ENCODE assay signal across 23 cellular contexts in genomic region chr3:116966649-116967048, GRCh38.
"Had no signal": no experiment of that assay in that cellular context is flagged by ENCODE, and none has a peak within 500 bp of the region (broad histone marks: within the 10 kb centered on the region; RNA-seq: fewer than 3 reads in every experiment).

No MANE protein-coding gene starts in this region.

- ATAC-seq: left colon; left lung; lower lobe of right lung; mucosa of descending colon; naive thymus-derived CD4-positive, alpha-beta T cell; natural killer cell treated with Interleukin-12 subunit alpha and Interleukin-12 subunit beta and Interleukin-15 and Interleukin-18, amount 100 ng/mL, for 72 hours; right lobe of liver; stimulated activated memory B cell treated with anti-CD40 and anti-IgM and Interleukin-4, amounts not matched to agents 10 μg/mL and 1 μg/mL and 100 μg/mL, for 72 hours; stimulated activated naive CD8-positive, alpha-beta T cell treated with anti-CD3 and anti-CD28 coated beads, Interleukin-15, amount 100 ng/mL, for 72 hours had no signal

- DNase-seq: hypothalamus; immature natural killer cell; left colon; left lung; lower lobe of right lung; midbrain; mucosa of descending colon; naive thymus-derived CD4-positive, alpha-beta T cell; ovary; right lobe of liver; stimulated activated CD4-positive, alpha-beta T cell treated with anti-CD3 and anti-CD28 coated beads, Interleukin-1b, Interleukin-23, amount 100 ng/mL, for 48 hours; stimulated activated CD4-positive, alpha-beta T cell treated with anti-CD3 and anti-CD28 coated beads, Interleukin-2, amount 100 ng/mL, for 48 hours; stimulated activated CD4-positive, alpha-beta T cell treated with anti-CD3 and anti-CD28 coated beads, Interleukin-4, amount 100 ng/mL, for 4 hours; stimulated activated CD8-positive, alpha-beta memory T cell treated with anti-CD3 and anti-CD28 coated beads, Interleukin-4, amount 100 ng/mL, for 48 hours; stimulated activated naive CD4-positive, alpha-beta T cell treated with Interleukin-2 at 50 U/mL for 16 hours; stimulated activated naive CD8-positive, alpha-beta T cell treated with anti-CD3 and anti-CD28 coated beads, Interleukin-15, amount 100 ng/mL, for 72 hours; substantia nigra; uterus had no signal

- H3K27me3 ChIP-seq: left lung, ovary, right atrium auricular region, right lobe of liver, tibial nerve, uterus had no signal

- H3K27ac ChIP-seq: left lung, lower lobe of right lung, ovary, right atrium auricular region, right lobe of liver, tibial nerve, uterus had no signal

- H3K4me1 ChIP-seq: left lung, lower lobe of right lung, right atrium auricular region, right lobe of liver, tibial nerve, uterus had no signal

- H3K36me3 ChIP-seq: left lung, lower lobe of right lung, ovary, right atrium auricular region, right lobe of liver, tibial nerve, uterus had no signal

- H3K4me3 ChIP-seq: left lung, lower lobe of right lung, mucosa of descending colon, ovary, right atrium auricular region, right lobe of liver, smooth muscle cell, tibial nerve, uterus had no signal

- H3K9me3 ChIP-seq: left lung, lower lobe of right lung, mucosa of descending colon, ovary, right atrium auricular region, right lobe of liver, tibial nerve, uterus had no signal

- H3K4me2 ChIP-seq: smooth muscle cell had no signal
